Comparison of ENCODE assay signal across 20 cellular contexts in the genomic region with DNA sequence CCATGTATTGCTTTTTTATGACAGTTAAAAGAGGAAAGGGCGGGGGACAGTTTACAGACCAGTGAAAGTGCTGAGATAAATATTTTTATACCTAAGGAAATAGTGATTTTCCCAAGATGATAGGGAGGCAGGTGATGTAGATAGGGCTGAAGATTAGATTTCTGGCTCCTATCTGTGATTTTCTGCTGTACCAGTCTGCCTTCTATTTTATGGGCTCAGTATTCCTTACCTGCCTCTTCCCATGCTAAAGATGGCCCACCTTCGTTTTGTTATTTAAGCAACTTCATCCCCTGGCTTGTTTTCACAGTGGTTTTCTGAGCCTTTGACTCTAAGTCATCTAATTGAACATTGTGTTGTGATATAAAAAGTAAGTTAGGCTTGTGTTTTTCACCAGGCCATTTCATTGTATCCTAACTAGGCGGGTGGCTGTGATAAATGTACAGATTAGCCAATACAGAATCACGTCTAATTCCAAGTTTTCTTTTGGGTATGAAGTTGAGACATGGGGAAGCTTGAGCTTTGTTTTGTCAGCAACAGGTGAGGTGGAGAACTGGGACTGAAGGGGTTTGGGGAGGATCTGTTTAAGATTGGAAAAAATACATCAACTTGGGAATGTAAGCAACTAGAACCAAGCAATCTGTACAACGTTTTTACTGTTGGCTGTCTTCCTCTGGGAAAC. TPM values are rescaled to one million over a fixed set of nuclear protein-coding genes. Genes with fewer than 3 reads are reported as not detected.
A peak's percentile ranks its signal among the peaks of the same experiment; 100 is the strongest.
DNase-seq lines count a peak whose midpoint lies in the region; ATAC-seq, FAIRE-seq and TF ChIP-seq lines count a peak whose summit lies in the region.
"Had no signal": no experiment of that assay in that cellular context is flagged by ENCODE, and none has a peak within 500 bp of the region (broad histone marks: within the 10 kb centered on the region; RNA-seq: fewer than 3 reads in every experiment).

No MANE protein-coding gene starts in this region.

- H3K27ac Mint-ChIP-seq in CD4-positive, alpha-beta T cell: peak overlapping the region; percentile 41
- peak overlapping the region in 4 of 6 donors; percentile 16 to 72 (median 46) for H3K27ac Mint-ChIP-seq in immature natural killer cell
- H3K27ac Mint-ChIP-seq: CD4-positive, CD25-positive, alpha-beta regulatory T cell had no signal

- no peak overlapping the region for H3K9ac ChIP-seq in SK-N-MC (ENCODE audit: insufficient read length)
- no peak overlapping the region for H3K9ac ChIP-seq in kidney (ENCODE audit: low read length in 2 of 2)

- H3K4me1 Mint-ChIP-seq in CD4-positive, alpha-beta T cell (ENCODE audit: low read depth): peaks cover 48% of the 10 kb centered on the region
- H3K4me1 Mint-ChIP-seq in immature natural killer cell: peaks cover 36 to 52% of the 10 kb centered on the region in 2 donors

- TF ChIP-seq CTCF in A673 (conservative IDR thresholded peaks at IDR 0.05; ENCODE audit: low read depth, low read length): no peak
- no peak for TF ChIP-seq CTCF in CD4-positive, alpha-beta T cell (IDR thresholded peaks at IDR 0.05)
- no peak for TF ChIP-seq CTCF in kidney (IDR thresholded peaks at IDR 0.05; ENCODE audit: borderline replicate concordance, extremely low read depth, insufficient read depth)

- in situ Hi-C loops in ACHN (cut with HindIII; ENCODE audit: low pct_ligation_motif_present, low pct_unique_long_range_greater_than_20kb, low sequenced_read_pairs): no loop called here

- peaks cover 86% of the 10 kb centered on the region for H3K36me3 ChIP-seq in A673 (ENCODE audit: insufficient read depth, low read length, poor library complexity, severe bottlenecking)
- H3K36me3 ChIP-seq in SK-N-MC (ENCODE audit: insufficient read depth, low read length): peaks cover 82% of the 10 kb centered on the region
- H3K36me3 ChIP-seq in kidney (ENCODE audit: control insufficient read depth in 1 of 2, insufficient read depth in 2 of 2, low read length in 2 of 2): peaks cover 27 to 48% of the 10 kb centered on the region in 2 donors

- no peak for ATAC-seq in CD4-positive, alpha-beta T cell (ENCODE audit: poor library complexity)
- ATAC-seq: left lung had no signal

- no peaks in the 10 kb centered on the region for H3K27me3 Mint-ChIP-seq in CD4-positive, alpha-beta T cell
- H3K27me3 Mint-ChIP-seq in immature natural killer cell (ENCODE audit: low read depth in 3 of 3): peaks cover 0 to 6% (median 3%) of the 10 kb centered on the region in 3 donors
- H3K27me3 Mint-ChIP-seq: CD4-positive, CD25-positive, alpha-beta regulatory T cell had no signal

- CTCF ChIA-PET in A673 (lab: Charles Lee): no interaction called here
- CTCF ChIA-PET in CD4-positive, alpha-beta T cell (lab: Charles Lee): no interaction called here

- H3K4me1 ChIP-seq in A673 (ENCODE audit: insufficient read depth, low read length, poor library complexity, severe bottlenecking): peaks cover 26% of the 10 kb centered on the region
- peaks cover 0 to 10% of the 10 kb centered on the region in 2 donors for H3K4me1 ChIP-seq in kidney (ENCODE audit: control insufficient read depth in 1 of 2, insufficient read depth in 1 of 2, low read depth in 1 of 2, low read length in 2 of 2)

- BruUV-seq in A673 (replicated peaks; lab: Mats Ljungman, UMichigan): no TSS peak

- peak overlapping the region; percentile 12 for H3K27ac ChIP-seq in A673 (ENCODE audit: low read depth, low read length, poor library complexity, severe bottlenecking)
- no peak overlapping the region for H3K27ac ChIP-seq in CD4-positive, alpha-beta T cell (ENCODE audit: low read depth, low read length)
- H3K27ac ChIP-seq in SK-N-MC: peak overlapping the region; percentile 63; the same call in 1 of the 2 replicates
- H3K27ac ChIP-seq in kidney (ENCODE audit: low read depth in 2 of 2, low read length in 2 of 2): no peak overlapping the region
- H3K27ac ChIP-seq: hepatocyte, left lung, transverse colon had no signal

- no peak overlapping the region for H3K4me3 Mint-ChIP-seq in CD4-positive, alpha-beta T cell
- no peak overlapping the region for H3K4me3 Mint-ChIP-seq in immature natural killer cell

- H3K9me3 ChIP-seq in A673 (ENCODE audit: low read depth, low read length, poor library complexity, severe bottlenecking) (no peaks in the 10 kb centered on the region), SK-N-MC (ENCODE audit: low read depth, low read length) (no peaks in the 10 kb centered on the region), kidney (ENCODE audit: control insufficient read depth in 1 of 2, low read length in 2 of 2) (no peaks in the 10 kb centered on the region)
- no peaks in the 10 kb centered on the region for H3K9me3 ChIP-seq in CD4-positive, alpha-beta T cell (ENCODE audit: control insufficient read depth, low read length)
- H3K9me3 ChIP-seq: left lung, MG63, transverse colon had no signal

- H3K36me3 Mint-ChIP-seq in CD4-positive, alpha-beta T cell (ENCODE audit: low read depth): peaks cover 79% of the 10 kb centered on the region
- peaks cover 15 to 50% (median 32%) of the 10 kb centered on the region in 3 donors for H3K36me3 Mint-ChIP-seq in immature natural killer cell

- POLR2A ChIA-PET in A673 (lab: Charles Lee; ENCODE audit: low non-redundant PET): interaction anchor here (0.6 kb wide), 1 partner anchor 12 kb away, joined by 3 read pairs; no protein-coding TSS in a partner anchor
- POLR2A ChIA-PET in CD4-positive, alpha-beta T cell (lab: Charles Lee): no interaction called here

- DNase-seq in A673 (ENCODE audit: low spot score) (no peak), SK-N-MC (ENCODE audit: low read depth, low spot score) (no peak), immature natural killer cell (no peak), kidney (no peak), NAMALWA (ENCODE audit: low spot score) (no peak), ACHN (no peak)
- DNase-seq in CD4-positive, alpha-beta T cell: no peak
- DNase-seq: activated CD8-positive, alpha-beta memory T cell treated with anti-CD3 and anti-CD28 coated beads for 24 hours; amniotic stem cell; CD4-positive, CD25-positive, alpha-beta regulatory T cell; left lung; MG63; NCI-H2081; NCI-H774; stimulated activated CD4-positive, alpha-beta T cell treated with anti-CD3 and anti-CD28 coated beads, Interleukin-1b, Interleukin-23, amount 100 ng/mL, for 48 hours; stimulated activated CD8-positive, alpha-beta memory T cell treated with anti-CD3 and anti-CD28 coated beads, Interleukin-4, amount 100 ng/mL, for 48 hours; transverse colon had no signal

- no peaks in the 10 kb centered on the region for H3K9me3 Mint-ChIP-seq in CD4-positive, alpha-beta T cell
- no peaks in the 10 kb centered on the region for H3K9me3 Mint-ChIP-seq in immature natural killer cell

- intact Hi-C loops in A673 (cut with micrococcal nuclease; ENCODE audit: unreplicated experiment) (no loop called here), kidney (cut with DNase I) (no loop called here)
- intact Hi-C loops in CD4-positive, alpha-beta T cell (cut with DNase I, micrococcal nuclease): loop anchor here in 1 of 2 experiments (10.0 kb wide), 1 partner anchor 1689 kb away; no protein-coding TSS in a partner anchor

- FAIRE-seq in kidney (lab: Jason Lieb, UNC): no peak
- FAIRE-seq: G401.6, GM19239 had no signal

- H3K27me3 ChIP-seq in A673 (replicated peaks; ENCODE audit: insufficient read depth, low read depth, low read length, poor library complexity): no peaks in the 10 kb centered on the region
- H3K27me3 ChIP-seq in CD4-positive, alpha-beta T cell (ENCODE audit: control insufficient read depth, insufficient read depth, low read length): no peaks in the 10 kb centered on the region
- H3K27me3 ChIP-seq: hepatocyte, left lung, MG63, transverse colon had no signal

- H3K4me3 ChIP-seq in A673 (ENCODE audit: low read depth, low read length, poor library complexity, severe bottlenecking) (no peak overlapping the region), SK-N-MC (no peak overlapping the region), kidney (ENCODE audit: low read length in 2 of 2) (no peak overlapping the region)
- H3K4me3 ChIP-seq: hepatocyte, left lung, MG63, transverse colon had no signal

RNA-seq across cellular contexts. Expression of gene RPL37A, which starts 5.2 kb away (rescaled TPM):
- total RNA-seq in A673 (2021) (2,455 and 2,535 TPM in 2 replicates), kidney (1,810 TPM)
- total RNA-seq in CD4-positive, alpha-beta T cell: 1,000 to 10,000 TPM; 4,138 to 4,142 TPM
- polyA plus RNA-seq in immature natural killer cell (1,000 to 10,000 TPM in 2 of 3 donors, 100 to 1,000 TPM in 1; 866 to 2,929 (median 2,010) TPM), kidney (ENCODE audit: insufficient read depth, low read depth, low replicate concordance) (4,316 TPM)

Comparison
In these comparisons a context has a peak if more than half of its experiments do, and no peak if none do; other contexts are left out.
1. H3K27ac ChIP-seq: peak in A673 (single experiment) and SK-N-MC (single experiment); none in CD4-positive, alpha-beta T cell (single experiment) and kidney (0 of 2).